In genomic region chr20:7452890-7453289, GRCh38 we compare ENCODE assay signal across 23 cellular contexts.
DNase-seq lines count a peak whose midpoint lies in the region; ATAC-seq, FAIRE-seq and TF ChIP-seq lines count a peak whose summit lies in the region.
"Had no signal": no experiment of that assay in that cellular context is flagged by ENCODE, and none has a peak within 500 bp of the region (broad histone marks: within the 10 kb centered on the region; RNA-seq: fewer than 3 reads in every experiment).

No MANE protein-coding gene starts in this region.

- POLR2A ChIA-PET in IMR-90 (lab: Charles Lee; ENCODE audit: unreplicated experiment): no interaction called here
- POLR2A ChIA-PET in H1 (lab: Charles Lee; ENCODE audit: partially characterized antibody): no interaction called here

- TF ChIP-seq CTCF in IMR-90 (conservative IDR thresholded peaks at IDR 0.05; ENCODE audit: low read depth, low read length) (no peak), H1 (IDR thresholded peaks at IDR 0.05; ENCODE audit: control extremely low read depth in 1 of 3, insufficient read depth in 1 of 3, low read depth in 1 of 3, low read length in 3 of 3) (no peak), fibroblast of pulmonary artery (IDR thresholded peaks at IDR 0.05; ENCODE audit: low read length, missing control alignments) (no peak), pancreas (IDR thresholded peaks at IDR 0.05) (no peak), thyroid gland (IDR thresholded peaks at IDR 0.05) (no peak)

- no peak for TF ChIP-seq POLR2A in IMR-90 (IDR thresholded peaks at IDR 0.05; ENCODE audit: low read depth, low read length)
- TF ChIP-seq POLR2A in H1 (IDR thresholded peaks at IDR 0.05; ENCODE audit: control extremely low read depth in 1 of 2, low read depth in 2 of 2, low read length in 2 of 2): no peak
- no peak for TF ChIP-seq POLR2A in thyroid gland (IDR thresholded peaks at IDR 0.05)

- no peak overlapping the region for H2BK12ac ChIP-seq in H1 (ENCODE audit: low read depth, low read length)

- FAIRE-seq in H1 (lab: Jason Lieb, UNC): no peak
- peak; percentile 82 for FAIRE-seq in pancreas (lab: Jason Lieb, UNC)
- FAIRE-seq: D721Med, GM12878, GM19239 had no signal

- H3K4ac ChIP-seq in IMR-90 (ENCODE audit: low read depth, low read length) (no peak overlapping the region), H1 (replicated peaks; ENCODE audit: insufficient read length, low read depth, low read length) (no peak overlapping the region)

- no peaks in the 10 kb centered on the region for H3K27me3 ChIP-seq in IMR-90 (ENCODE audit: control insufficient read depth, insufficient read depth, low read length)
- H3K27me3 ChIP-seq in H1 (replicated peaks in 1 of 4; ENCODE audit: control insufficient read depth in 3 of 4, extremely low read depth in 1 of 4, insufficient read depth in 3 of 4, low read length in 3 of 4): no peaks in the 10 kb centered on the region
- H3K27me3 ChIP-seq in pancreas: no peaks in the 10 kb centered on the region
- H3K27me3 ChIP-seq in thyroid gland: no peaks in the 10 kb centered on the region
- H3K27me3 ChIP-seq: BLaER1 had no signal

- no peak for TF ChIP-seq EP300 in H1 (IDR thresholded peaks at IDR 0.05; ENCODE audit: borderline replicate concordance in 1 of 2, low read depth in 2 of 2, low read length in 2 of 2)

- no peak overlapping the region for H4K5ac ChIP-seq in IMR-90 (ENCODE audit: low read depth, low read length)
- no peak overlapping the region for H4K5ac ChIP-seq in H1 (ENCODE audit: insufficient read length, low read depth, low read length)

- no peak overlapping the region for H2AK5ac ChIP-seq in IMR-90 (ENCODE audit: low read depth, low read length)
- H2AK5ac ChIP-seq in H1 (ENCODE audit: low read depth, low read length): no peak overlapping the region

- H3K4me1 ChIP-seq in IMR-90 (ENCODE audit: control insufficient read depth, insufficient read depth, low read length): no peaks in the 10 kb centered on the region
- H3K4me1 ChIP-seq in H1 (replicated peaks in 1 of 4; ENCODE audit: control insufficient read depth in 3 of 4, insufficient read depth in 4 of 4, low read length in 3 of 4): no peaks in the 10 kb centered on the region
- H3K4me1 ChIP-seq in pancreas: no peaks in the 10 kb centered on the region
- H3K4me1 ChIP-seq in thyroid gland: no peaks in the 10 kb centered on the region
- H3K4me1 ChIP-seq: BLaER1, Caco-2 had no signal

- H2AFZ ChIP-seq in IMR-90 (replicated peaks; ENCODE audit: low read length, poor library complexity) (no peak overlapping the region), H1 (ENCODE audit: low read length) (no peak overlapping the region)
- H2AFZ ChIP-seq: GM23248 had no signal

- no peaks in the 10 kb centered on the region for H4K20me1 ChIP-seq in IMR-90 (ENCODE audit: insufficient read depth, low read length)
- H4K20me1 ChIP-seq in H1 (replicated peaks in 1 of 2; ENCODE audit: control insufficient read depth in 1 of 2, insufficient read depth in 2 of 2, low read length in 2 of 2): no peaks in the 10 kb centered on the region
- H4K20me1 ChIP-seq: BLaER1 had no signal

- no peak overlapping the region for H4K91ac ChIP-seq in IMR-90 (ENCODE audit: insufficient read depth, low read depth, low read length)
- H4K91ac ChIP-seq in H1 (replicated peaks; ENCODE audit: insufficient read length, low read length): no peak overlapping the region

- intact Hi-C loops in IMR-90 (cut with micrococcal nuclease) (no loop called here), pancreas (cut with DNase I) (no loop called here), thyroid gland (cut with DNase I) (no loop called here)

- H3K36me3 ChIP-seq in IMR-90 (ENCODE audit: control insufficient read depth, insufficient read depth, low read length): no peaks in the 10 kb centered on the region
- no peaks in the 10 kb centered on the region for H3K36me3 ChIP-seq in H1 (ENCODE audit: control insufficient read depth in 2 of 4, insufficient read depth in 4 of 4, low read length in 3 of 4)
- H3K36me3 ChIP-seq in pancreas: no peaks in the 10 kb centered on the region
- no peaks in the 10 kb centered on the region for H3K36me3 ChIP-seq in thyroid gland
- H3K36me3 ChIP-seq: BLaER1 had no signal

- CTCF ChIA-PET in IMR-90 (lab: Yijun Ruan, JAX) (no interaction called here), H1 (lab: Charles Lee; ENCODE audit: partially characterized antibody) (no interaction called here)

- H3K9me1 ChIP-seq in IMR-90 (ENCODE audit: insufficient read depth, low read length): no peaks in the 10 kb centered on the region

- H2BK20ac ChIP-seq in IMR-90 (ENCODE audit: low read depth, low read length) (no peak overlapping the region), H1 (ENCODE audit: low read length) (no peak overlapping the region)

- H3K14ac ChIP-seq in IMR-90 (replicated peaks; ENCODE audit: low read depth, low read length) (no peak overlapping the region), H1 (ENCODE audit: insufficient read length) (no peak overlapping the region)

- H2AK9ac ChIP-seq in IMR-90 (replicated peaks; ENCODE audit: low read depth, low read length, poor library complexity): no peak overlapping the region

- no peak overlapping the region for H3K23ac ChIP-seq in IMR-90 (ENCODE audit: low read depth, low read length)
- H3K23ac ChIP-seq in H1 (ENCODE audit: insufficient read length): no peak overlapping the region

- H3K4me2 ChIP-seq in IMR-90 (ENCODE audit: low read depth, low read length): no peak overlapping the region
- H3K4me2 ChIP-seq in H1 (ENCODE audit: insufficient read depth in 1 of 2, low read depth in 2 of 2, low read length in 2 of 2): no peak overlapping the region
- H3K4me2 ChIP-seq: BLaER1 had no signal

- TF ChIP-seq RAD21 in IMR-90 (IDR thresholded peaks at IDR 0.05; ENCODE audit: low read length) (no peak), H1 (IDR thresholded peaks at IDR 0.05 in 1 of 2, conservative IDR thresholded peaks at IDR 0.05 in 1 of 2; ENCODE audit: low read depth in 2 of 2, low read length in 2 of 2) (no peak)

- H3K18ac ChIP-seq in IMR-90 (ENCODE audit: low read depth, low read length) (no peak overlapping the region), H1 (ENCODE audit: extremely low read depth, low read length) (no peak overlapping the region)

- no peaks in the 10 kb centered on the region for H3K79me2 ChIP-seq in H1 (ENCODE audit: control insufficient read depth in 1 of 2, insufficient read depth in 2 of 2, low read length in 2 of 2)

- H3K23me2 ChIP-seq in H1 (ENCODE audit: low read depth, low read length): no peaks in the 10 kb centered on the region

- H3K9ac ChIP-seq in IMR-90 (ENCODE audit: low read depth, low read length) (no peak overlapping the region), H1 (replicated peaks in 1 of 4; ENCODE audit: extremely low read depth in 1 of 4, low read depth in 3 of 4, low read length in 3 of 4) (no peak overlapping the region)
- H3K9ac ChIP-seq: BLaER1, GM23248 had no signal

- dilution Hi-C loops in IMR-90 (cut with HindIII; ENCODE audit: low sequenced_read_pairs, unreplicated experiment): no loop called here

- DNase-seq in IMR-90 (no peak), H1 (ENCODE audit: low read depth in 1 of 2, low spot score in 2 of 2) (no peak), fibroblast of pulmonary artery (ENCODE audit: low read depth) (peak; percentile 7), pancreas (no peak), thyroid gland (no peak), SKM-1 treated with dmso at 0.1 percent for 144 hours (lab: John Stamatoyannopoulos, UW; ENCODE audit: unreplicated experiment) (no peak)
- no peak for DNase-seq in activated CD4-positive, alpha-beta T cell treated with anti-CD3 and anti-CD28 coated beads for 48 hours
- DNase-seq: Caco-2; CD4-positive, CD25-positive, alpha-beta regulatory T cell; CD8-positive, alpha-beta T cell; DMS 273 treated with DMSO at 0.1 percent for 48 hours; DMS79; EL; GDM1; GM23248; H9 had no signal

- H3K56ac ChIP-seq in IMR-90 (ENCODE audit: extremely low read depth, insufficient read depth, low read length) (no peak overlapping the region), H1 (replicated peaks; ENCODE audit: insufficient read length, low read depth, low read length) (no peak overlapping the region)

- H3K79me1 ChIP-seq in IMR-90 (ENCODE audit: low read depth in 1 of 2, low read length in 2 of 2) (no peaks in the 10 kb centered on the region), H1 (ENCODE audit: low read depth, low read length) (no peaks in the 10 kb centered on the region)

- no peak overlapping the region for H3K27ac ChIP-seq in IMR-90 (ENCODE audit: insufficient read depth, low read length)
- H3K27ac ChIP-seq in H1 (ENCODE audit: low read depth, low read length): no peak overlapping the region
- no peak overlapping the region for H3K27ac ChIP-seq in pancreas
- H3K27ac ChIP-seq in thyroid gland: no peak overlapping the region
- H3K27ac ChIP-seq: BLaER1, C4-2B, GM23248 had no signal

- H2BK120ac ChIP-seq in IMR-90 (ENCODE audit: low read depth, low read length): no peak overlapping the region
- no peak overlapping the region for H2BK120ac ChIP-seq in H1 (replicated peaks; ENCODE audit: low read depth, low read length)

- in situ Hi-C loops in IMR-90 (cut with MboI; ENCODE audit: low sequenced_read_pairs): no loop called here

- ATAC-seq in IMR-90 (ENCODE audit: low read depth) (no peak), pancreas (no peak), HG03457 (IDR thresholded peaks at IDR 0.05; ENCODE audit: unreplicated experiment) (no peak)
- ATAC-seq: CD8-positive, alpha-beta T cell; GM12878; HCT116 had no signal

- H3K9me3 ChIP-seq in IMR-90 (ENCODE audit: control insufficient read depth, insufficient read depth, low read length) (no peaks in the 10 kb centered on the region; the same call in 1 of the 2 replicates), H1 (ENCODE audit: insufficient read depth in 2 of 2, low read depth in 1 of 2, low read length in 1 of 2) (no peaks in the 10 kb centered on the region), pancreas (no peaks in the 10 kb centered on the region), thyroid gland (no peaks in the 10 kb centered on the region)
- H3K9me3 ChIP-seq: BLaER1, Caco-2 had no signal

- no peak overlapping the region for H2BK5ac ChIP-seq in IMR-90 (ENCODE audit: low read depth, low read length, poor library complexity, severe bottlenecking)
- H2BK5ac ChIP-seq in H1 (ENCODE audit: low read depth, low read length): no peak overlapping the region

- H3K4me3 ChIP-seq in IMR-90 (ENCODE audit: insufficient read depth, low read depth, low read length): no peak overlapping the region
- H3K4me3 ChIP-seq in H1 (ENCODE audit: extremely low read depth in 1 of 4, insufficient read depth in 2 of 4, low read depth in 3 of 4, low read length in 4 of 4): no peak overlapping the region
- H3K4me3 ChIP-seq in fibroblast of pulmonary artery (replicated peaks; ENCODE audit: low read depth, low read length): no peak overlapping the region
- H3K4me3 ChIP-seq in pancreas: no peak overlapping the region
- H3K4me3 ChIP-seq in thyroid gland (replicated peaks in 1 of 3): no peak overlapping the region
- H3K4me3 ChIP-seq: BLaER1, GM12878, GM23248 had no signal

- H2BK15ac ChIP-seq in IMR-90 (ENCODE audit: low read depth, low read length) (no peak overlapping the region), H1 (ENCODE audit: low read length) (no peak overlapping the region)

- H4K8ac ChIP-seq in IMR-90 (ENCODE audit: low read depth in 2 of 2, low read length in 2 of 2) (no peak overlapping the region), H1 (ENCODE audit: extremely low read depth, insufficient read depth, low read length) (no peak overlapping the region)

- no TSS peak for BruUV-seq in IMR-90 (replicated peaks; lab: Mats Ljungman, UMichigan)

- WGBS in IMR-90 (ENCODE audit: extremely low coverage in 2 of 2, insufficient read length in 1 of 2), 2 experiments: no CpG with 5 or more reads among the region's 2 CpGs
- 93% methylated on average over 2 of the region's 2 CpGs; no CpG with 5 or more reads in 1 of the 2 experiments for WGBS in H1 (ENCODE audit: extremely low coverage in 1 of 2, insufficient coverage in 1 of 2, insufficient read length in 1 of 2, insufficient replicate concordance in 2 of 2, low coverage in 1 of 2, low lambda C conversion rate in 2 of 2, missing lambda C conversion rate in 1 of 2), 2 experiments
- WGBS in pancreas, 2 donors: 82 to 96% methylated on average over 2 of the region's 2 CpGs
- 94 to 97% methylated on average over 2 of the region's 2 CpGs for WGBS in thyroid gland, 2 donors
